Comparison of ENCODE assay signal across 8 cellular contexts in genomic region chr17:67378444-67379250, GRCh38. TPM values are rescaled to one million over a fixed set of nuclear protein-coding genes. Genes with fewer than 3 reads are reported as not detected.
DNase-seq lines count a peak whose midpoint lies in the region; TF ChIP-seq lines count a peak whose summit lies in the region.

No MANE protein-coding gene starts in this region.

- peak; percentile 50 to 58 for TF ChIP-seq CTCF in Caco-2 (IDR thresholded peaks at IDR 0.05; ENCODE audit: insufficient read depth in 1 of 2, low read depth in 1 of 2, low read length in 1 of 2, severe bottlenecking in 1 of 2, unreplicated experiment in 1 of 2)
- peak; percentile 55 for TF ChIP-seq CTCF in NB4 (IDR thresholded peaks at IDR 0.05; ENCODE audit: low read depth, low read length)
- TF ChIP-seq CTCF in right atrium auricular region (IDR thresholded peaks at IDR 0.05), result peak; percentile 74 to 93
- TF ChIP-seq CTCF in uterus (IDR thresholded peaks at IDR 0.05), result peak; percentile 39 to 95 (median 89)

- H3K4me3 ChIP-seq in Caco-2 (ENCODE audit: low read depth, low read length), result peak overlapping the region; percentile 81
- peak overlapping the region; percentile 83 for H3K4me3 ChIP-seq in GM23248
- H3K4me3 ChIP-seq in NB4 (ENCODE audit: low read depth, low read length), result peak overlapping the region; percentile 68
- H3K4me3 ChIP-seq in right atrium auricular region, result peak overlapping the region; percentile 84
- peak overlapping the region; percentile 74 to 90 for H3K4me3 ChIP-seq in uterus

- in situ Hi-C loops in GM23248 (cut with MboI), result loop anchor here (10.0 kb wide), 2 partner anchors 246 to 306 kb away; no protein-coding TSS in a partner anchor

- peaks cover 6% of the 10 kb centered on the region for H3K36me3 Mint-ChIP-seq in Caco-2 (ENCODE audit: insufficient read depth, unreplicated experiment)

- H3K79me2 ChIP-seq in GM23248 (ENCODE audit: insufficient read depth), result peaks cover 48% of the 10 kb centered on the region

- H3K4me3 Mint-ChIP-seq in Caco-2 (ENCODE audit: unreplicated experiment), result peak overlapping the region; percentile 72

- CTCF ChIA-PET in Caco-2 (lab: Charles Lee), result interaction anchor here (0.7 to 1.6 kb wide), 6 partner anchors 9 to 271 kb away, joined by 3 to 10 read pairs (median 3); no protein-coding TSS in a partner anchor

- WGBS in GM23248 (ENCODE audit: low coverage in 1 of 2, low lambda C conversion rate in 2 of 2, missing lambda C conversion rate in 2 of 2), 2 experiments, result 1% methylated on average over 63 to 66 of the region's 72 CpGs

- H3K9me3 Mint-ChIP-seq in Caco-2 (ENCODE audit: unreplicated experiment), result no peaks in the 10 kb centered on the region

- peak overlapping the region; percentile 91 for H3K4me2 ChIP-seq in GM23248 (ENCODE audit: unreplicated experiment)

- intact Hi-C loops in Caco-2 (cut with micrococcal nuclease; ENCODE audit: unreplicated experiment) (loop anchor here (1.0 to 2.0 kb wide), 4 partner anchors 96 to 311 kb away; no protein-coding TSS in a partner anchor), uterus (cut with DNase I; ENCODE audit: low total_unique reads) (loop anchor here (5.0 kb wide), 1 partner anchor 309 kb away; no protein-coding TSS in a partner anchor)

- no TSS peak for BruUV-seq in Caco-2 (replicated peaks; lab: Mats Ljungman, UMichigan)

- H3K9me3 ChIP-seq in Caco-2 (no peaks in the 10 kb centered on the region), GM23248 (ENCODE audit: low read depth) (no peaks in the 10 kb centered on the region), right atrium auricular region (no peaks in the 10 kb centered on the region), uterus (no peaks in the 10 kb centered on the region)

- H3K4me1 ChIP-seq in Caco-2, result 0 out of 2 replicates have a peak, but pooled peaks cover 8% of the 10 kb centered on the region
- peaks cover 4% of the 10 kb centered on the region for H3K4me1 ChIP-seq in GM23248 (ENCODE audit: insufficient read depth)
- peaks cover 0 to 28% of the 10 kb centered on the region in 2 donors for H3K4me1 ChIP-seq in right atrium auricular region
- H3K4me1 ChIP-seq in uterus, result no peaks in the 10 kb centered on the region

- H3K27me3 ChIP-seq in Caco-2 (replicated peaks; ENCODE audit: control insufficient read depth, insufficient read depth, low read length) (no peaks in the 10 kb centered on the region), GM23248 (replicated peaks; ENCODE audit: insufficient read depth) (no peaks in the 10 kb centered on the region), right atrium auricular region (no peaks in the 10 kb centered on the region), uterus (no peaks in the 10 kb centered on the region)

- POLR2A ChIA-PET in Caco-2 (lab: Charles Lee), result no interaction called here

- H3K9me2 ChIP-seq in GM23248 (ENCODE audit: insufficient read depth), result no peaks in the 10 kb centered on the region

- peak; percentile 69 to 88 for DNase-seq in Caco-2
- peak; percentile 87 for DNase-seq in GM23248
- DNase-seq in NB4 (ENCODE audit: low read depth), result peak; percentile 88
- peak; percentile 72 for DNase-seq in T follicular helper cell (ENCODE audit: low read depth)
- peak; percentile 71 for DNase-seq in amniotic stem cell (lab: John Stamatoyannopoulos, UW)
- DNase-seq in right atrium auricular region (ENCODE audit: low spot score), result peak; percentile 81
- peak; percentile 44 for DNase-seq in pulmonary artery endothelial cell (ENCODE audit: low read depth, low spot score)
- peak; percentile 63 to 82 for DNase-seq in uterus

- H2AFZ ChIP-seq in GM23248, result peak overlapping the region; percentile 71

- H3F3A ChIP-seq in GM23248 (ENCODE audit: insufficient read depth), result peaks cover 20% of the 10 kb centered on the region

- no peak overlapping the region for H3K27ac Mint-ChIP-seq in Caco-2 (ENCODE audit: unreplicated experiment)

- peaks cover 9% of the 10 kb centered on the region for H3K4me1 Mint-ChIP-seq in Caco-2 (ENCODE audit: low read depth, unreplicated experiment)

- peak overlapping the region; percentile 89 for H3K9ac ChIP-seq in GM23248

- no peaks in the 10 kb centered on the region for H4K20me1 ChIP-seq in GM23248 (ENCODE audit: insufficient read depth)

- peaks cover 3% of the 10 kb centered on the region for H3K27me3 Mint-ChIP-seq in Caco-2 (ENCODE audit: insufficient read depth, unreplicated experiment)

- H3K36me3 ChIP-seq in Caco-2 (ENCODE audit: control insufficient read depth, insufficient read depth, low read length) (no peaks in the 10 kb centered on the region), GM23248 (ENCODE audit: low read depth) (no peaks in the 10 kb centered on the region), right atrium auricular region (no peaks in the 10 kb centered on the region), uterus (no peaks in the 10 kb centered on the region)

- TF ChIP-seq POLR2A in NB4 (IDR thresholded peaks at IDR 0.05; ENCODE audit: extremely low read depth, insufficient read length) (peak; percentile 7), uterus (IDR thresholded peaks at IDR 0.05) (peak; percentile 60 to 63)

- H3K27ac ChIP-seq in GM23248 (peak overlapping the region; percentile 91), right atrium auricular region (peak overlapping the region; percentile 97), uterus (peak overlapping the region; percentile 91 to 96)

RNA-seq across cellular contexts. Expression of gene PITPNC1, which starts 1.6 kb away (rescaled TPM):
- total RNA-seq in Caco-2 (2022) (3.1 and 4.2 TPM in 2 replicates), right atrium auricular region (10 to 100 TPM; 12.5 to 18.1 TPM), pulmonary artery endothelial cell (6.5 and 7.3 TPM in 2 replicates), uterus (10 to 100 TPM in 2 of 4 donors, 1 to 10 TPM in 2; 4.1 to 45.1 (median 8.7) TPM)
- total RNA-seq in GM23248 (2014; rRNA removed; shearing (Covaris generic)), result 5.8 and 9.2 TPM in 2 replicates
- polyA plus RNA-seq in GM23248 (2016; fragmentation: Nextera tagmentation; extraction: Ambion mirVana), result 7.3 and 7.4 TPM in 2 replicates

RNA-seq across cellular contexts. Expression of gene PSMD12, which starts 12.3 kb away (rescaled TPM):
- total RNA-seq in Caco-2 (2022) (84.4 and 94.0 TPM in 2 replicates), right atrium auricular region (10 to 100 TPM; 20.0 to 31.1 TPM), pulmonary artery endothelial cell (36.9 and 44.6 TPM in 2 replicates), uterus (10 to 100 TPM; 10.5 to 55.6 (median 24.9) TPM)
- 31.9 and 44.3 TPM in 2 replicates for total RNA-seq in GM23248 (2014; rRNA removed; shearing (Covaris generic))
- polyA plus RNA-seq in GM23248 (2016; fragmentation: Nextera tagmentation; extraction: Ambion mirVana), result 85.3 and 87.9 TPM in 2 replicates

Comparison
In these comparisons a context has a peak if more than half of its experiments do, and no peak if none do; other contexts are left out.
1. Peak in every context shown above with its lines: DNase-seq, H3K4me3 ChIP-seq and H3K27ac ChIP-seq.